ENCODE assay signal across 8 cellular contexts in genomic region chr19:17775245-17775927, GRCh38. TPM values are rescaled to one million over a fixed set of nuclear protein-coding genes. Genes with fewer than 3 reads are reported as not detected.
A peak's percentile ranks its signal among the peaks of the same experiment; 100 is the strongest.
DNase-seq lines count a peak whose midpoint lies in the region; ATAC-seq, FAIRE-seq and TF ChIP-seq lines count a peak whose summit lies in the region.

No MANE protein-coding gene starts in this region.

- H3K27ac ChIP-seq in 22Rv1 = no peak overlapping the region
- peak overlapping the region; percentile 76 for H3K27ac ChIP-seq in GM12878 (ENCODE audit: control insufficient read depth, insufficient read depth)

- peak; percentile 60 for TF ChIP-seq RAD21 in GM12878 (IDR thresholded peaks at IDR 0.05; ENCODE audit: insufficient read depth, low read depth, low read length)

- H2AFZ ChIP-seq in GM12878 (ENCODE audit: control insufficient read depth, low read depth, low read length) = no peak overlapping the region

- H3K4me3 ChIP-seq in GM12878 = no peak overlapping the region

- H3K36me3 ChIP-seq in GM12878 (ENCODE audit: control insufficient read depth in 2 of 2, insufficient read depth in 2 of 2, low read length in 1 of 2) = peaks cover 8 to 12% of the 10 kb centered on the region in 2 experiments

- no peak overlapping the region for H3K9ac ChIP-seq in GM12878 (ENCODE audit: control insufficient read depth, insufficient read depth, low read length)

- H3K4me2 ChIP-seq in GM12878 (ENCODE audit: control insufficient read depth, insufficient read depth) = peak overlapping the region; percentile 75

- peak; percentile 69 for TF ChIP-seq CTCF in 22Rv1 (IDR thresholded peaks at IDR 0.05)
- peak; percentile 70 for TF ChIP-seq CTCF in GM12873 (IDR thresholded peaks at IDR 0.05; ENCODE audit: insufficient read depth, low read depth, low read length, missing control alignments)
- TF ChIP-seq CTCF in GM12878 (IDR thresholded peaks at IDR 0.05 in 2 of 3, conservative IDR thresholded peaks at IDR 0.05 in 1 of 3; ENCODE audit: control insufficient read depth in 2 of 3, extremely low read depth in 1 of 3, insufficient read depth in 1 of 3, low read depth in 3 of 3, low read length in 3 of 3) = peak; percentile 48 to 71 (median 64)

- DNase-seq in RPMI8226 (peak; percentile 43), GM12878 (ENCODE audit: low read depth, low spot score) (no peak), myocyte (ENCODE audit: low read depth) (peak; percentile 42), LoVo (ENCODE audit: low spot score) (no peak)

- 95% methylated on average over 15 of the region's 16 CpGs for WGBS in GM12878 (ENCODE audit: insufficient coverage, insufficient replicate concordance, low lambda C conversion rate, missing lambda C conversion rate)

- in situ Hi-C loops in GM12878 (cut with MboI) = no loop called here

- TF ChIP-seq EP300 in GM12878 (IDR thresholded peaks at IDR 0.05; ENCODE audit: borderline replicate concordance in 1 of 2, control insufficient read depth in 1 of 2, low read depth in 2 of 2, low read length in 2 of 2) = no peak

- ATAC-seq in GM12878 (0 out of 3 replicates have a peak, but pooled peaks have one; percentile 7), GM21723 (IDR thresholded peaks at IDR 0.05; ENCODE audit: unreplicated experiment) (no peak), HG03469 (IDR thresholded peaks at IDR 0.05; ENCODE audit: unreplicated experiment) (no peak)

- POLR2A ChIA-PET in GM12878 (lab: Charles Lee) = interaction anchor here (0.6 to 2.1 kb wide), 7 partner anchors 8 to 60 kb away, joined by 3 to 23 read pairs (median 4); partner anchors contain the start of gene FCHO1

- SMC1A ChIA-PET in GM12878 (lab: Charles Lee; ENCODE audit: uncharacterized antibody, unreplicated experiment) = interaction anchor here (0.9 to 2.6 kb wide), 12 partner anchors 9 to 156 kb away, joined by 3 to 20 read pairs (median 5); partner anchors contain the start of genes FCHO1 and RPL18A

- no peaks in the 10 kb centered on the region; the same call in 1 of the 2 replicates for H4K20me1 ChIP-seq in GM12878 (ENCODE audit: control insufficient read depth, insufficient read depth)

- CTCF ChIA-PET in GM12878 (lab: Yijun Ruan, JAX) = interaction anchor here (0.7 to 4.4 kb wide), 23 partner anchors 9 to 245 kb away, joined by 3 to 28 read pairs (median 5); partner anchors contain the start of genes FCHO1, JAK3 and MAP1S

- TSS peak; percentile 41 for BruUV-seq in GM12878 (replicated peaks; lab: Mats Ljungman, UMichigan)

- peaks cover 20% of the 10 kb centered on the region for H3K4me1 ChIP-seq in GM12878 (ENCODE audit: control insufficient read depth, insufficient read depth, low read length)

- intact Hi-C loops in GM12878 (cut with micrococcal nuclease; ENCODE audit: unreplicated experiment) = loop anchor here (5.0 kb wide), 1 partner anchor 82 kb away; the partner anchor contains the start of gene RPL18A

- FAIRE-seq in GM12878 (lab: Jason Lieb, UNC) = no peak

- H3K9me3 ChIP-seq in GM12878 (replicated peaks; ENCODE audit: control insufficient read depth, insufficient read depth, low read length) = no peaks in the 10 kb centered on the region

- H3K27me3 ChIP-seq in GM12878 (replicated peaks in 1 of 2; ENCODE audit: control insufficient read depth in 2 of 2, insufficient read depth in 2 of 2, low read length in 1 of 2) = no peaks in the 10 kb centered on the region

- H3K79me2 ChIP-seq in GM12878 (ENCODE audit: control insufficient read depth, insufficient read depth, low read length) = no peaks in the 10 kb centered on the region

- RAD21 ChIA-PET in GM12878 (lab: Charles Lee; ENCODE audit: unreplicated experiment) = interaction anchor here (0.5 to 5.0 kb wide), 12 partner anchors 7 to 157 kb away, joined by 3 to 96 read pairs (median 4); partner anchors contain the start of genes CCDC124, FCHO1, JAK3 and RPL18A

- no peak; the same call in 1 of the 2 replicates for TF ChIP-seq POLR2A in GM12878 (IDR thresholded peaks at IDR 0.05; ENCODE audit: low read depth, low read length)

TF ChIP-seq in GM12878, 131 proteins besides CTCF, POLR2A, EP300 and RAD21 (continues in another document):
- no peak for TF ChIP-seq GABPA (IDR thresholded peaks at IDR 0.05; ENCODE audit: low read depth)

RNA-seq across cellular contexts. Expression of gene B3GNT3, which starts 19.6 kb away (rescaled TPM):
- total RNA-seq in GM12878 (2013; cell fraction: nucleolus; rRNA removed) = not detected in 2 replicates
- 0.22 TPM in 1 of 2 replicates, not detected in the other for total RNA-seq in GM12878 (2014; rRNA removed)
- total RNA-seq in GM12878 (2014; rRNA removed; fragmentation: Illumina TruSeq; extraction: Trizol) = not detected in 2 replicates
- 0.08 TPM in 1 of 2 replicates, not detected in the other for total RNA-seq in GM12878 (2021)
- not detected for polyA plus RNA-seq in GM12878 (2011; ENCODE audit: low read depth)
- polyA plus RNA-seq in GM12878 (2011; rRNA removed) = not detected in 2 replicates
- polyA plus RNA-seq in GM12878 (2011; cell fraction: cytosol; rRNA removed) = not detected in 2 replicates
- not detected in 2 replicates for polyA plus RNA-seq in GM12878 (2011; cell fraction: nucleus; rRNA removed)
- polyA plus RNA-seq in GM12878 (2012) = not detected in 2 replicates
- not detected in 2 replicates for polyA plus RNA-seq in GM12878 (2014; fragmentation: Illumina TruSeq; extraction: Trizol)
- polyA plus RNA-seq in GM12878 (2014; fragmentation: Nextera tagmentation; extraction: Ambion mirVana) = not detected
- not detected in 2 replicates for polyA plus RNA-seq in GM12878 (2014; rRNA removed)
- not detected for polyA plus RNA-seq in GM12878 (2016; fragmentation: Nextera tagmentation; extraction: Ambion mirVana)
- polyA minus RNA-seq in GM12878 (2011; rRNA and poly(A)+ RNA removed) = not detected in 2 replicates
- not detected in 2 replicates for polyA minus RNA-seq in GM12878 (2011; cell fraction: cytosol; rRNA and poly(A)+ RNA removed)
- not detected in 2 replicates for polyA minus RNA-seq in GM12878 (2011; cell fraction: nucleus; rRNA and poly(A)+ RNA removed)
- total RNA-seq in myocyte = not detected in 2 replicates
- not detected for polyA plus RNA-seq in myocyte (2012)

RNA-seq across cellular contexts. Expression of gene FCHO1, which starts 24.1 kb away (rescaled TPM):
- total RNA-seq in GM12878 (2013; cell fraction: nucleolus; rRNA removed) = 133 and 141 TPM in 2 replicates
- total RNA-seq in GM12878 (2014; rRNA removed) (24.3 and 25.2 TPM in 2 replicates), GM12878 (2014; rRNA removed; fragmentation: Illumina TruSeq; extraction: Trizol) (12.2 and 12.5 TPM in 2 replicates), GM12878 (2021) (36.9 and 45.8 TPM in 2 replicates), myocyte (0.05 TPM in 1 of 2 replicates, not detected in the other)
- 10.8 TPM for polyA plus RNA-seq in GM12878 (2011; ENCODE audit: low read depth)
- polyA plus RNA-seq in GM12878 (2011; rRNA removed) (4.3 and 7.2 TPM in 2 replicates), GM12878 (2014; fragmentation: Illumina TruSeq; extraction: Trizol) (6.9 and 11.7 TPM in 2 replicates), GM12878 (2014; fragmentation: Nextera tagmentation; extraction: Ambion mirVana) (under 1 TPM; 0.14 to 0.73 TPM), GM12878 (2014; rRNA removed) (19.2 and 22.7 TPM in 2 replicates), GM12878 (2016; fragmentation: Nextera tagmentation; extraction: Ambion mirVana) (10 to 100 TPM; 24.4 to 28.4 TPM)
- polyA plus RNA-seq in GM12878 (2011; cell fraction: cytosol; rRNA removed) = 8.2 and 10.2 TPM in 2 replicates
- polyA plus RNA-seq in GM12878 (2011; cell fraction: nucleus; rRNA removed) = 57.4 and 76.4 TPM in 2 replicates
- 24.4 and 28.1 TPM in 2 replicates for polyA plus RNA-seq in GM12878 (2012)
- 30.5 and 47.3 TPM in 2 replicates for polyA minus RNA-seq in GM12878 (2011; rRNA and poly(A)+ RNA removed)
- 11.3 and 13.5 TPM in 2 replicates for polyA minus RNA-seq in GM12878 (2011; cell fraction: cytosol; rRNA and poly(A)+ RNA removed)
- polyA minus RNA-seq in GM12878 (2011; cell fraction: nucleus; rRNA and poly(A)+ RNA removed) = 62.5 and 90.0 TPM in 2 replicates
- 0.09 TPM for polyA plus RNA-seq in myocyte (2012)

RNA-seq across cellular contexts. Expression of gene INSL3, which starts 45.9 kb away (rescaled TPM):
- 1.1 TPM in 1 of 2 replicates, not detected in the other for total RNA-seq in GM12878 (2013; cell fraction: nucleolus; rRNA removed)
- 0.93 and 1.2 TPM in 2 replicates for total RNA-seq in GM12878 (2014; rRNA removed)
- 0.32 and 0.36 TPM in 2 replicates for total RNA-seq in GM12878 (2014; rRNA removed; fragmentation: Illumina TruSeq; extraction: Trizol)
- 0.93 and 1.7 TPM in 2 replicates for total RNA-seq in GM12878 (2021)
- polyA plus RNA-seq in GM12878 (2011; ENCODE audit: low read depth) = 0.92 TPM
- 0.16 and 0.29 TPM in 2 replicates for polyA plus RNA-seq in GM12878 (2011; rRNA removed)
- 0.67 and 0.84 TPM in 2 replicates for polyA plus RNA-seq in GM12878 (2011; cell fraction: cytosol; rRNA removed)
- polyA plus RNA-seq in GM12878 (2011; cell fraction: nucleus; rRNA removed) = 1.8 and 2.4 TPM in 2 replicates
- polyA plus RNA-seq in GM12878 (2012) = 1.1 and 1.3 TPM in 2 replicates
- polyA plus RNA-seq in GM12878 (2014; fragmentation: Illumina TruSeq; extraction: Trizol) = 0.73 TPM in 1 of 2 replicates, not detected in the other
- under 1 TPM; 0.37 to 0.66 TPM for polyA plus RNA-seq in GM12878 (2014; fragmentation: Nextera tagmentation; extraction: Ambion mirVana)
- polyA plus RNA-seq in GM12878 (2014; rRNA removed) = 0.27 and 1.1 TPM in 2 replicates
- 1 to 10 TPM in 1 of 2 experiments, under 1 TPM in 1; 0.78 to 1.9 TPM for polyA plus RNA-seq in GM12878 (2016; fragmentation: Nextera tagmentation; extraction: Ambion mirVana)
- polyA minus RNA-seq in GM12878 (2011; rRNA and poly(A)+ RNA removed) = not detected in 2 replicates
- not detected in 2 replicates for polyA minus RNA-seq in GM12878 (2011; cell fraction: cytosol; rRNA and poly(A)+ RNA removed)
- polyA minus RNA-seq in GM12878 (2011; cell fraction: nucleus; rRNA and poly(A)+ RNA removed) = 0.60 and 0.86 TPM in 2 replicates
- total RNA-seq in myocyte = not detected in 2 replicates
- polyA plus RNA-seq in myocyte (2012) = not detected

RNA-seq across cellular contexts. Expression of gene MAP1S, which starts 56.1 kb away (rescaled TPM):
- 18.5 and 19.7 TPM in 2 replicates for total RNA-seq in GM12878 (2013; cell fraction: nucleolus; rRNA removed)
- 13.8 and 14.6 TPM in 2 replicates for total RNA-seq in GM12878 (2014; rRNA removed)
- 6.4 and 6.6 TPM in 2 replicates for total RNA-seq in GM12878 (2014; rRNA removed; fragmentation: Illumina TruSeq; extraction: Trizol)
- total RNA-seq in GM12878 (2021) = 63.9 and 65.3 TPM in 2 replicates
- polyA plus RNA-seq in GM12878 (2011; ENCODE audit: low read depth) = 14.1 TPM
- 1.9 and 6.6 TPM in 2 replicates for polyA plus RNA-seq in GM12878 (2011; rRNA removed)
- polyA plus RNA-seq in GM12878 (2011; cell fraction: cytosol; rRNA removed) = 17.1 and 17.3 TPM in 2 replicates
- 26.6 and 44.9 TPM in 2 replicates for polyA plus RNA-seq in GM12878 (2011; cell fraction: nucleus; rRNA removed)
- 60.1 and 64.9 TPM in 2 replicates for polyA plus RNA-seq in GM12878 (2012)
- 2.9 and 16.8 TPM in 2 replicates for polyA plus RNA-seq in GM12878 (2014; fragmentation: Illumina TruSeq; extraction: Trizol)
- polyA plus RNA-seq in GM12878 (2014; fragmentation: Nextera tagmentation; extraction: Ambion mirVana) = 1 to 10 TPM; 2.1 to 3.4 TPM
- 15.5 and 22.2 TPM in 2 replicates for polyA plus RNA-seq in GM12878 (2014; rRNA removed)
- polyA plus RNA-seq in GM12878 (2016; fragmentation: Nextera tagmentation; extraction: Ambion mirVana) = 10 to 100 TPM; 26.5 to 31.8 TPM
- 34.7 and 45.5 TPM in 2 replicates for polyA minus RNA-seq in GM12878 (2011; rRNA and poly(A)+ RNA removed)
- polyA minus RNA-seq in GM12878 (2011; cell fraction: cytosol; rRNA and poly(A)+ RNA removed) = 41.9 and 52.7 TPM in 2 replicates
- 9.9 and 19.7 TPM in 2 replicates for polyA minus RNA-seq in GM12878 (2011; cell fraction: nucleus; rRNA and poly(A)+ RNA removed)
- 20.4 and 24.5 TPM in 2 replicates for total RNA-seq in myocyte
- polyA plus RNA-seq in myocyte (2012) = 40.7 TPM

Comparison
In these comparisons a context has a peak if more than half of its experiments do, and no peak if none do; other contexts are left out.
1. DNase-seq: peak in RPMI8226 (single experiment) and myocyte (single experiment); none in GM12878 (single experiment) and LoVo (single experiment).
2. RNA of gene FCHO1, which starts 24.1 kb away (total RNA-seq): 12.2 to 141 TPM in GM12878; 0.05 TPM in myocyte; every median in the first group is over 10 times any median in the second.
3. Peak in every context shown above with its lines, with median percentiles within 50 percentile points of each other: CTCF ChIP-seq.